In the genomic region with DNA sequence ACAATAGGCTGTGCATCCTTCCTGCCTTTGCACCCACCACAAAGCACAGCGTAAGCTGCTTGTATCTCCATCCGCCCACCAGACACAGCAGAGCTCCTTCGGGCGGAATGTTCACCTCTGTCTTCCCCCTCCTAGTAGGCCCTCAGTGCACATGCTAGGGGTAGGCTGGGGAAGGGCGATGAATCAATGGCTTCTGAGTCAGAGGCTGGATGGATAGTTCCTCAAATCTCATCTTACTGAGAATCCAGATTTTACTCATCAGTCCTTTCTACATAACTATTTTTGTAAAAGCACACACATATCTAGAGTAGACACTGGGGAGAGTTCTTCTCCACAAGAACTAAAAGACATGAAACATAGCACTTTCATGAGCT, we compare ENCODE assay signal across 1 cellular context.
TF ChIP-seq lines count a peak whose summit lies in the region.

No MANE protein-coding gene starts in this region.

TF ChIP-seq in GM23338, 12 proteins besides CTCF, POLR2A, EP300 and RAD21 (continued from another document):
- TF ChIP-seq ZNF331 (CRISPR knock-in tag; IDR thresholded peaks at IDR 0.05; ENCODE audit: low read depth) (no peak), CREB1 (CRISPR knock-in tag; IDR thresholded peaks at IDR 0.05; ENCODE audit: low read depth) (no peak), POLR2AphosphoS5 (IDR thresholded peaks at IDR 0.05; ENCODE audit: low read depth) (no peak), NANOG (IDR thresholded peaks at IDR 0.05; ENCODE audit: borderline replicate concordance) (no peak)
- TF ChIP-seq, protein P1, sequence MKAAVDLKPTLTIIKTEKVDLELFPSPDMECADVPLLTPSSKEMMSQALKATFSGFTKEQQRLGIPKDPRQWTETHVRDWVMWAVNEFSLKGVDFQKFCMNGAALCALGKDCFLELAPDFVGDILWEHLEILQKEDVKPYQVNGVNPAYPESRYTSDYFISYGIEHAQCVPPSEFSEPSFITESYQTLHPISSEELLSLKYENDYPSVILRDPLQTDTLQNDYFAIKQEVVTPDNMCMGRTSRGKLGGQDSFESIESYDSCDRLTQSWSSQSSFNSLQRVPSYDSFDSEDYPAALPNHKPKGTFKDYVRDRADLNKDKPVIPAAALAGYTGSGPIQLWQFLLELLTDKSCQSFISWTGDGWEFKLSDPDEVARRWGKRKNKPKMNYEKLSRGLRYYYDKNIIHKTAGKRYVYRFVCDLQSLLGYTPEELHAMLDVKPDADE (IDR thresholded peaks at IDR 0.05): no peak
